ENCODE assay signal across 8 cellular contexts in genomic region chr20:59032023-59032712, GRCh38. TPM values are rescaled to one million over a fixed set of nuclear protein-coding genes. Genes with fewer than 3 reads are reported as not detected.
A peak's percentile ranks its signal among the peaks of the same experiment; 100 is the strongest.
DNase-seq lines count a peak whose midpoint lies in the region; ATAC-seq and TF ChIP-seq lines count a peak whose summit lies in the region.

Gene ATP5F1E (minus strand): TSS chr20:59032335. CDS start chr20:59032251, 84 bp downstream.

- peak within 1 kb of the TSS; percentile 93 for H3K27ac Mint-ChIP-seq in T-helper 2 cell treated with Interferon-gamma antibody and Interleukin-4, amounts not matched to agents 5 μg/mL and 100 μg/mL, for 36 hours

- intact Hi-C loops in ascending aorta (cut with DNase I) = loop anchor here (5.0 to 10.0 kb wide), 3 partner anchors 125 to 1537 kb away; no protein-coding TSS in a partner anchor
- intact Hi-C loops in right cardiac atrium (cut with DNase I) = loop anchor here in 2 of 4 donors (5.0 kb wide), 1 partner anchor 140 kb away; no protein-coding TSS in a partner anchor
- intact Hi-C loops in vagina (cut with DNase I) = loop anchor here (5.0 kb wide), 1 partner anchor 140 kb away; no protein-coding TSS in a partner anchor

- H3K27me3 ChIP-seq in ascending aorta (no peaks in the 10 kb centered on the region), right cardiac atrium (ENCODE audit: control insufficient read depth, insufficient read depth) (no peaks in the 10 kb centered on the region), rectal smooth muscle tissue (ENCODE audit: control insufficient read depth, insufficient read depth, low read length) (no peaks in the 10 kb centered on the region), vagina (no peaks in the 10 kb centered on the region)

- H3K9ac ChIP-seq in rectal smooth muscle tissue (ENCODE audit: low read length) = peak within 1 kb of the TSS; percentile 64

- H3K4me1 Mint-ChIP-seq in T-helper 2 cell treated with Interferon-gamma antibody and Interleukin-4, amounts not matched to agents 5 μg/mL and 100 μg/mL, for 36 hours (ENCODE audit: low read depth) = peaks cover 63% of the 10 kb centered on the region

- peak; percentile 95 for ATAC-seq in GM18505 (IDR thresholded peaks at IDR 0.05; ENCODE audit: unreplicated experiment)
- ATAC-seq in HG02970 (IDR thresholded peaks at IDR 0.05; ENCODE audit: low FRiP score, unreplicated experiment) = peak; percentile 97
- peak; percentile 100 for ATAC-seq in right cardiac atrium

- peaks cover 78% of the 10 kb centered on the region for H3K36me3 Mint-ChIP-seq in T-helper 2 cell treated with Interferon-gamma antibody and Interleukin-4, amounts not matched to agents 5 μg/mL and 100 μg/mL, for 36 hours (ENCODE audit: low read depth)

- H3K9me3 Mint-ChIP-seq in T-helper 2 cell treated with Interferon-gamma antibody and Interleukin-4, amounts not matched to agents 5 μg/mL and 100 μg/mL, for 36 hours = no peaks in the 10 kb centered on the region

- H3K4me3 Mint-ChIP-seq in T-helper 2 cell treated with Interferon-gamma antibody and Interleukin-4, amounts not matched to agents 5 μg/mL and 100 μg/mL, for 36 hours = peak within 1 kb of the TSS; percentile 94

- WGBS in right cardiac atrium = under 1% methylated on average over 86 of the region's 86 CpGs

- H3K9me3 ChIP-seq in ascending aorta (no peaks in the 10 kb centered on the region), right cardiac atrium (ENCODE audit: control insufficient read depth, low read length) (no peaks in the 10 kb centered on the region), vagina (no peaks in the 10 kb centered on the region)

- H3K36me3 ChIP-seq in ascending aorta (peaks cover 12 to 47% of the 10 kb centered on the region in 2 donors), rectal smooth muscle tissue (ENCODE audit: control insufficient read depth, insufficient read depth, low read length) (peaks cover 19% of the 10 kb centered on the region), vagina (peaks cover 0 to 62% of the 10 kb centered on the region in 2 donors)

- TF ChIP-seq POLR2A in GM18505 (IDR thresholded peaks at IDR 0.05; ENCODE audit: borderline replicate concordance, extremely low read depth, insufficient read depth, insufficient read length) (peak; percentile 87), vagina (IDR thresholded peaks at IDR 0.05) (peak in 1 of 2 donors; percentile 74)

- H3K27ac ChIP-seq in ascending aorta = peak within 1 kb of the TSS; percentile 72 to 87
- peak within 1 kb of the TSS; percentile 85 for H3K27ac ChIP-seq in right cardiac atrium (ENCODE audit: low read length)
- H3K27ac ChIP-seq in rectal smooth muscle tissue (ENCODE audit: low read depth, low read length) = peak within 1 kb of the TSS; percentile 93
- peak within 1 kb of the TSS; percentile 83 for H3K27ac ChIP-seq in vagina

- H3K4me1 ChIP-seq in ascending aorta (peaks cover 0 to 22% of the 10 kb centered on the region in 2 donors), right cardiac atrium (ENCODE audit: control insufficient read depth, insufficient read depth, low read length) (peaks cover 10% of the 10 kb centered on the region), rectal smooth muscle tissue (ENCODE audit: control insufficient read depth, insufficient read depth, low read length) (peaks cover 28% of the 10 kb centered on the region), vagina (peaks cover 48% of the 10 kb centered on the region)

- TF ChIP-seq CTCF in ascending aorta (IDR thresholded peaks at IDR 0.05) = no peak
- no peak for TF ChIP-seq CTCF in vagina (IDR thresholded peaks at IDR 0.05)

- no peaks in the 10 kb centered on the region for H3K27me3 Mint-ChIP-seq in T-helper 2 cell treated with Interferon-gamma antibody and Interleukin-4, amounts not matched to agents 5 μg/mL and 100 μg/mL, for 36 hours (ENCODE audit: low read depth)

- H3K4me3 ChIP-seq in ascending aorta (peak within 1 kb of the TSS; percentile 73 to 92), right cardiac atrium (ENCODE audit: low read length) (peak within 1 kb of the TSS; percentile 63), rectal smooth muscle tissue (ENCODE audit: low read length) (peak within 1 kb of the TSS; percentile 92), vagina (peak within 1 kb of the TSS; percentile 78 to 92)

- DNase-seq in NCI-H2029 (lab: John Stamatoyannopoulos, UW) (peak; percentile 95), ascending aorta (ENCODE audit: low spot score in 2 of 2) (peak; percentile 85 to 98), right cardiac atrium (peak; percentile 97 to 99 (median 99)), vagina (ENCODE audit: extremely low spot score in 2 of 2) (peak in 1 of 2 donors; percentile 96)
- peak; percentile 96 for DNase-seq in T-helper 2 cell treated with Interferon-gamma antibody and Interleukin-4, amounts not matched to agents 5 μg/mL and 100 μg/mL, for 36 hours (ENCODE audit: low spot score)

RNA-seq across cellular contexts. Expression of gene ATP5F1E, which starts in this region (rescaled TPM):
- total RNA-seq in ascending aorta (12.7 TPM), right cardiac atrium (100 to 1,000 TPM; 109 to 131 (median 121) TPM), vagina (22.8 TPM)
- polyA plus RNA-seq in right cardiac atrium = 131 TPM
